1 cellular context compared by ENCODE assay signal in the genomic region with DNA sequence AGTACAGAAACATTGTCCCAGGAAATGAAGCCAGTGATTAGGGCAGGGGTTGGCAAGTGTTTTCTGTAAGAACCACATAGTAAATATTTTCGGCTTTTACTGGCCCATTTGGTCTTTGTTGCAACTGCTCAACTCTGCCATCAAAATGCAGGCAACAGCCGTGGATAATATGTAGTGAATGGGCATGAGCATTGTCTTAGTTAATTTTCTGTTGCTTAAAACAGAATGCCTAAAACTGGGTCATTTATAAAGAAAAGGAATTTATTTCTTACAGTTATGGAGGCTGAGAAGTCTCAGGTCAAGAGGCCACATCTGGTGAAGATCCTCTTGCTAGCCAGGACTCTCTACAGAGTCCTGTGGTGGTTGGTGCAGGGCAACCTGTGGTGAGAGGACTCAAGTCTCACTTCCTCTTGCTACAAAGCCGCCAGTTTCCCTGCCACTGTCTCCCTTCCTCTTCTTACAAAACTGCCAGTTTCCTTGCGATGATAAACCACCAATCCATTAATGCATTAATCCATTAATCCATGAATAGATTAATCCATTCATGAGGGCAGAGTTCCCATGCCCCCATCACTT.
TF ChIP-seq lines count a peak whose summit lies in the region.

No MANE protein-coding gene starts in this region.

TF ChIP-seq in GM23338, 12 proteins besides CTCF, POLR2A, EP300 and RAD21 (continued from another document):
- TF ChIP-seq REST (IDR thresholded peaks at IDR 0.05; ENCODE audit: unreplicated experiment) (no peak), STAT1 (IDR thresholded peaks at IDR 0.05; ENCODE audit: unreplicated experiment) (no peak), POLR2AphosphoS5 (IDR thresholded peaks at IDR 0.05; ENCODE audit: low read depth) (no peak), NANOG (IDR thresholded peaks at IDR 0.05; ENCODE audit: borderline replicate concordance) (no peak)
- TF ChIP-seq, protein P1, sequence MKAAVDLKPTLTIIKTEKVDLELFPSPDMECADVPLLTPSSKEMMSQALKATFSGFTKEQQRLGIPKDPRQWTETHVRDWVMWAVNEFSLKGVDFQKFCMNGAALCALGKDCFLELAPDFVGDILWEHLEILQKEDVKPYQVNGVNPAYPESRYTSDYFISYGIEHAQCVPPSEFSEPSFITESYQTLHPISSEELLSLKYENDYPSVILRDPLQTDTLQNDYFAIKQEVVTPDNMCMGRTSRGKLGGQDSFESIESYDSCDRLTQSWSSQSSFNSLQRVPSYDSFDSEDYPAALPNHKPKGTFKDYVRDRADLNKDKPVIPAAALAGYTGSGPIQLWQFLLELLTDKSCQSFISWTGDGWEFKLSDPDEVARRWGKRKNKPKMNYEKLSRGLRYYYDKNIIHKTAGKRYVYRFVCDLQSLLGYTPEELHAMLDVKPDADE (IDR thresholded peaks at IDR 0.05) = no peak
TF ChIP-seq in GM23338: peak in this region for 0.
